1 cellular context compared by ENCODE assay signal in the genomic region with DNA sequence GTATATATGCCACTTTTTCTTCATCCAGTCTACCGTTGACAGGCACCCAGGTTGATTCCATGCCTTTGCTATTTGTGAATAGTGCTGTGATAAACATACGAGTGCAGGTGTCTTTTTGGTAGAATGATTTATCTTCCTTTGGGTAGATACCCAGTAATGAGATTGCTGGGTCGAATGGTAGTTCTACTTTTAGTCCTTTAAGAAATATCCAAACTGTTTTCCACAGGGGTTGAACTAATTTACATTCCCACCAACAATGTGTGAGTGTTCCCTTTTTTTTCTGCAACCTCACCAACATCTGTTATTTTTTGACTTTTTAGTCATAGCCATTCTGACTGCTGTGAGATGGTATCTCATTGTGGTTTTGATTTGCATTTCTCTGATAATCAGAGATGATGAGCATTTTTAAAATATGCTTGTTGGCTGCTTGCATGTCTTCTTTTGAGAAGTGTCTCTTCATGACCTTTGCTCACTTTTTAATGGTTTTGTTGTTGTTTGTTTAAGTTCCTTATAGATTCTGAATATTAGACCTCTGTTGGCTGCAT.
TF ChIP-seq lines count a peak whose summit lies in the region.

No MANE protein-coding gene starts in this region.

TF ChIP-seq in GM12878, 131 proteins besides CTCF, POLR2A, EP300 and RAD21:
- TF ChIP-seq IKZF2 (IDR thresholded peaks at IDR 0.05): no peak
- peak; percentile 55 for TF ChIP-seq RUNX3 (IDR thresholded peaks at IDR 0.05; ENCODE audit: low read length)
